ENCODE assay signal across 11 cellular contexts in genomic region chr9:137724114-137724445, GRCh38.
DNase-seq lines count a peak whose midpoint lies in the region; ATAC-seq lines count a peak whose summit lies in the region.
"Had no signal": no experiment of that assay in that cellular context is flagged by ENCODE, and none has a peak within 500 bp of the region (broad histone marks: within the 10 kb centered on the region; RNA-seq: fewer than 3 reads in every experiment).

No MANE protein-coding gene starts in this region.

- DNase-seq in NT2/D1 (ENCODE audit: low read depth, low spot score), result peak; percentile 81
- DNase-seq in activated naive CD8-positive, alpha-beta T cell treated with anti-CD3 and anti-CD28 coated beads, Interleukin-2, amount 50 U/mL, for 24 hours, result no peak
- DNase-seq in immature natural killer cell, result no peak
- DNase-seq in stimulated activated CD4-positive, alpha-beta T cell treated with anti-CD3 and anti-CD28 coated beads, Interleukin-4, amount 100 ng/mL, for 4 hours, result peak; percentile 25 to 48
- no peak for DNase-seq in NK-92 treated with Interleukin-12 subunit alpha and Interleukin-12 subunit beta, amount 100 ng/mL, for 24 hours (lab: John Stamatoyannopoulos, UW)
- DNase-seq in AML-193 (lab: John Stamatoyannopoulos, UW), result no peak
- DNase-seq: GF-D8, NCI-H1436 treated with DMSO at 0.1 percent for 48 hours, nucleus accumbens, SK-N-SH had no signal

- no peaks in the 10 kb centered on the region; the same call in 1 of the 2 replicates for H3K9me3 ChIP-seq in NT2/D1 (ENCODE audit: insufficient read depth, low read length)
- H3K9me3 ChIP-seq: SK-N-SH had no signal

- peaks cover 39% of the 10 kb centered on the region for H3K4me1 Mint-ChIP-seq in activated naive CD8-positive, alpha-beta T cell treated with anti-CD3 and anti-CD28 coated beads, Interleukin-2, amount 50 U/mL, for 24 hours
- peaks cover 69 to 81% of the 10 kb centered on the region in 2 donors for H3K4me1 Mint-ChIP-seq in immature natural killer cell

- H3K9me3 Mint-ChIP-seq in activated naive CD8-positive, alpha-beta T cell treated with anti-CD3 and anti-CD28 coated beads, Interleukin-2, amount 50 U/mL, for 24 hours, result peaks cover 22% of the 10 kb centered on the region
- H3K9me3 Mint-ChIP-seq in immature natural killer cell, result peaks cover 19 to 31% (median 25%) of the 10 kb centered on the region in 6 donors

- peak; percentile 64 for ATAC-seq in activated naive CD8-positive, alpha-beta T cell treated with anti-CD3 and anti-CD28 coated beads, Interleukin-2, amount 50 U/mL, for 24 hours
- no peak for ATAC-seq in GM21619 (IDR thresholded peaks at IDR 0.05; ENCODE audit: unreplicated experiment)

- H3K4me3 ChIP-seq in NT2/D1 (ENCODE audit: insufficient read length, low read depth), result no peak overlapping the region

- peaks cover 10% of the 10 kb centered on the region for H3K4me1 ChIP-seq in NT2/D1 (ENCODE audit: insufficient read depth, insufficient read length)

- H3K27ac Mint-ChIP-seq in activated naive CD8-positive, alpha-beta T cell treated with anti-CD3 and anti-CD28 coated beads, Interleukin-2, amount 50 U/mL, for 24 hours, result peak overlapping the region; percentile 72
- H3K27ac Mint-ChIP-seq in immature natural killer cell, result peak overlapping the region; percentile 83 to 95 (median 90)

- no peaks in the 10 kb centered on the region for H3K27me3 Mint-ChIP-seq in activated naive CD8-positive, alpha-beta T cell treated with anti-CD3 and anti-CD28 coated beads, Interleukin-2, amount 50 U/mL, for 24 hours
- peaks cover 39 to 43% (median 40%) of the 10 kb centered on the region in 3 donors for H3K27me3 Mint-ChIP-seq in immature natural killer cell (ENCODE audit: low read depth in 3 of 3)

- H3K36me3 Mint-ChIP-seq in activated naive CD8-positive, alpha-beta T cell treated with anti-CD3 and anti-CD28 coated beads, Interleukin-2, amount 50 U/mL, for 24 hours (ENCODE audit: low read depth), result peaks cover 66% of the 10 kb centered on the region
- H3K36me3 Mint-ChIP-seq in immature natural killer cell, result peaks cover 47 to 64% (median 53%) of the 10 kb centered on the region in 3 donors

- H3K36me3 ChIP-seq in NT2/D1 (ENCODE audit: insufficient read depth, insufficient read length, low read length), result peaks cover 65% of the 10 kb centered on the region

- H3K27me3 ChIP-seq in NT2/D1 (ENCODE audit: insufficient read depth, insufficient read length), result no peaks in the 10 kb centered on the region

- peak overlapping the region; percentile 8 for H3K4me3 Mint-ChIP-seq in activated naive CD8-positive, alpha-beta T cell treated with anti-CD3 and anti-CD28 coated beads, Interleukin-2, amount 50 U/mL, for 24 hours
- H3K4me3 Mint-ChIP-seq in immature natural killer cell, result peak overlapping the region in 3 of 5 donors; percentile 48 to 62 (median 57)

- H3K9ac ChIP-seq in NT2/D1 (ENCODE audit: insufficient read length, low read depth), result no peak overlapping the region
- H3K9ac ChIP-seq: SK-N-SH had no signal

Comparison
In these comparisons a context has a peak if more than half of its experiments do, and no peak if none do; other contexts are left out.
1. DNase-seq: peak in NT2/D1 (single experiment) and stimulated activated CD4-positive, alpha-beta T cell treated with anti-CD3 and anti-CD28 coated beads, Interleukin-4, amount 100 ng/mL, for 4 hours (2 of 2); none in activated naive CD8-positive, alpha-beta T cell treated with anti-CD3 and anti-CD28 coated beads, Interleukin-2, amount 50 U/mL, for 24 hours (single experiment), immature natural killer cell (0 of 3), NK-92 treated with Interleukin-12 subunit alpha and Interleukin-12 subunit beta, amount 100 ng/mL, for 24 hours (single experiment) and AML-193 (0 of 2).